11 cellular contexts compared by ENCODE assay signal in genomic region chr17:81342700-81343070, GRCh38. TPM values are rescaled to one million over a fixed set of nuclear protein-coding genes. Genes with fewer than 3 reads are reported as not detected.
DNase-seq lines count a peak whose midpoint lies in the region; ATAC-seq and TF ChIP-seq lines count a peak whose summit lies in the region.
"Had no signal": no experiment of that assay in that cellular context is flagged by ENCODE, and none has a peak within 500 bp of the region (broad histone marks: within the 10 kb centered on the region; RNA-seq: fewer than 3 reads in every experiment).

No MANE protein-coding gene starts in this region.

- H3K4me1 Mint-ChIP-seq in osteocyte (ENCODE audit: unreplicated experiment), result peaks cover 41% of the 10 kb centered on the region

- peaks cover 35% of the 10 kb centered on the region for H3K4me1 ChIP-seq in BE2C
- peaks cover 31 to 77% (median 38%) of the 10 kb centered on the region in 3 donors for H3K4me1 ChIP-seq in esophagus squamous epithelium

- H3K27ac Mint-ChIP-seq in osteocyte (ENCODE audit: unreplicated experiment), result peak overlapping the region; percentile 99

- H3K4me3 ChIP-seq in BE2C (ENCODE audit: low read depth, low read length) (peak overlapping the region; percentile 99), esophagus squamous epithelium (peak overlapping the region; percentile 65 to 84 (median 74))

- H3K27ac ChIP-seq in RWPE1 (peak overlapping the region; percentile 99), esophagus squamous epithelium (peak overlapping the region; percentile 93 to 99 (median 98))

- H3K27me3 ChIP-seq in BE2C (peaks cover 28% of the 10 kb centered on the region), esophagus squamous epithelium (peaks cover 0 to 33% (median 0%) of the 10 kb centered on the region in 4 donors)

- TF ChIP-seq CTCF in BE2C (IDR thresholded peaks at IDR 0.05; ENCODE audit: low read depth, low read length), result no peak
- TF ChIP-seq CTCF in RWPE1 (conservative IDR thresholded peaks at IDR 0.05; ENCODE audit: low read depth), result no peak
- TF ChIP-seq CTCF in esophagus squamous epithelium (IDR thresholded peaks at IDR 0.05), result no peak
- TF ChIP-seq CTCF in osteocyte (IDR thresholded peaks at IDR 0.05), result no peak

- CTCF ChIA-PET in RWPE1 (lab: Yijun Ruan, JAX), result no interaction called here

- H3K27me3 Mint-ChIP-seq in osteocyte (ENCODE audit: unreplicated experiment), result no peaks in the 10 kb centered on the region

- no peaks in the 10 kb centered on the region for H3K9me3 Mint-ChIP-seq in osteocyte (ENCODE audit: unreplicated experiment)

- H3K36me3 Mint-ChIP-seq in osteocyte (ENCODE audit: unreplicated experiment), result peaks cover 19% of the 10 kb centered on the region

- intact Hi-C loops in esophagus squamous epithelium (cut with DNase I), result no loop called here

- no peak for TF ChIP-seq POLR2A in esophagus squamous epithelium (IDR thresholded peaks at IDR 0.05)

- no peak for ATAC-seq in GM21737 (IDR thresholded peaks at IDR 0.05; ENCODE audit: unreplicated experiment)
- no peak for ATAC-seq in GM19324 (IDR thresholded peaks at IDR 0.05; ENCODE audit: low FRiP score, unreplicated experiment)
- ATAC-seq in GM21717 (IDR thresholded peaks at IDR 0.05; ENCODE audit: unreplicated experiment), result no peak

- H3K36me3 ChIP-seq in BE2C, result peaks cover 12% of the 10 kb centered on the region
- H3K36me3 ChIP-seq in esophagus squamous epithelium, result no peaks in the 10 kb centered on the region

- whole genome bisulfite sequencing in esophagus squamous epithelium, 2 donors, result 0% methylated on average over 3 to 7 of the region's 35 CpGs

- POLR2A ChIA-PET in RWPE1 (lab: Yijun Ruan, JAX; ENCODE audit: low non-redundant PET), result interaction anchor here (0.6 kb wide), 2 partner anchors 51 to 103 kb away, joined by 3 to 4 read pairs; no protein-coding TSS in a partner anchor

- no peaks in the 10 kb centered on the region for H3K9me3 ChIP-seq in BE2C
- no peaks in the 10 kb centered on the region for H3K9me3 ChIP-seq in esophagus squamous epithelium

- DNase-seq in BE2C (no peak), RWPE1 (ENCODE audit: low spot score) (no peak), esophagus squamous epithelium (lab: John Stamatoyannopoulos, UW) (no peak), osteocyte (ENCODE audit: extremely low spot score, unreplicated experiment) (no peak), GM19238 (ENCODE audit: insufficient read length, low spot score) (no peak)
- DNase-seq: GDM1; RPMI8226; stimulated activated CD4-positive, alpha-beta T cell treated with anti-CD3 and anti-CD28 coated beads, Interleukin-2, amount 100 ng/mL, for 24 hours had no signal

- peak overlapping the region; percentile 95 for H3K4me3 Mint-ChIP-seq in osteocyte (ENCODE audit: unreplicated experiment)

RNA-seq across cellular contexts. Expression of gene SLC38A10, which starts 47.6 kb away (rescaled TPM):
- 41.2 TPM for polyA plus RNA-seq in BE2C (2012; ENCODE audit: insufficient read depth, insufficient read length, low read depth)
- total RNA-seq in esophagus squamous epithelium (10 to 100 TPM; 37.8 to 49.8 (median 45.3) TPM), osteocyte (120 TPM in 2 replicates)

RNA-seq across cellular contexts. Expression of gene BAHCC1, which starts 52.6 kb away (rescaled TPM):
- 23.2 TPM for polyA plus RNA-seq in BE2C (2012; ENCODE audit: insufficient read depth, insufficient read length, low read depth)
- total RNA-seq in esophagus squamous epithelium (10 to 100 TPM in 1 of 4 donors, 1 to 10 TPM in 3; 3.8 to 10.6 (median 5.4) TPM), osteocyte (55.7 and 57.0 TPM in 2 replicates)
